In genomic region chr1:37808369-37809319, GRCh38 we compare ENCODE assay signal across 2 cellular contexts.
TF ChIP-seq lines count a peak whose summit lies in the region.

No MANE protein-coding gene starts in this region.

TF ChIP-seq in A549, 52 proteins besides CTCF, POLR2A, EP300 and RAD21:
- no peak for TF ChIP-seq CBX8 (IDR thresholded peaks at IDR 0.05)
- peak; percentile 19 for TF ChIP-seq PHF8 (IDR thresholded peaks at IDR 0.05; ENCODE audit: borderline replicate concordance, low read depth)

TF ChIP-seq in HepG2, 621 proteins besides CTCF, POLR2A, EP300 and RAD21 (continues in another document):
- TF ChIP-seq ZNF761 (CRISPR knock-in tag; conservative IDR thresholded peaks at IDR 0.05) (0 out of 2 replicates have a peak, but pooled peaks have one; percentile 65), SAP130 (CRISPR knock-in tag; IDR thresholded peaks at IDR 0.05; ENCODE audit: low read depth) (peak; percentile 64), ATF7-NPFF (CRISPR knock-in tag; IDR thresholded peaks at IDR 0.05; ENCODE audit: low read depth) (0 out of 2 replicates have a peak, but pooled peaks have one; percentile 27), ZBTB2 (CRISPR knock-in tag; IDR thresholded peaks at IDR 0.05; ENCODE audit: low read depth) (0 out of 2 replicates have a peak, but pooled peaks have one; percentile 27), ZNF615 (CRISPR knock-in tag; IDR thresholded peaks at IDR 0.05; ENCODE audit: borderline replicate concordance) (no peak), ZIK1 (CRISPR knock-in tag; IDR thresholded peaks at IDR 0.05; ENCODE audit: borderline replicate concordance, low read depth) (no peak), ZNF318 (CRISPR knock-in tag; IDR thresholded peaks at IDR 0.05) (no peak), BRCA1 (CRISPR knock-in tag; IDR thresholded peaks at IDR 0.05) (no peak), ZNF343 (CRISPR knock-in tag; IDR thresholded peaks at IDR 0.05) (peak; percentile 74), DBP (CRISPR knock-in tag; IDR thresholded peaks at IDR 0.05; ENCODE audit: not compliant biosample characterization) (no peak), ZC3H4 (CRISPR knock-in tag; IDR thresholded peaks at IDR 0.05; ENCODE audit: borderline replicate concordance) (no peak), ZBTB20 (CRISPR knock-in tag; IDR thresholded peaks at IDR 0.05; ENCODE audit: borderline replicate concordance, low read depth) (no peak; the same call in 1 of the 2 replicates), HMGXB4 (CRISPR knock-in tag; IDR thresholded peaks at IDR 0.05; ENCODE audit: borderline replicate concordance in 1 of 2, low read depth in 1 of 2) (peak in 1 of 2 experiments; percentile 45; a peak in 1 of 4 replicates), ZBTB46 (CRISPR knock-in tag; IDR thresholded peaks at IDR 0.05; ENCODE audit: borderline replicate concordance) (0 out of 2 replicates have a peak, but pooled peaks have one; percentile 31), ZNF510 (CRISPR knock-in tag; IDR thresholded peaks at IDR 0.05; ENCODE audit: low read depth) (no peak), ZNF639 (CRISPR knock-in tag; conservative IDR thresholded peaks at IDR 0.05) (peak; percentile 61), TBX2 (CRISPR knock-in tag; IDR thresholded peaks at IDR 0.05; ENCODE audit: borderline replicate concordance) (no peak), ZNF18 (CRISPR knock-in tag; IDR thresholded peaks at IDR 0.05; ENCODE audit: insufficient replicate concordance) (no peak), RARA (CRISPR knock-in tag; IDR thresholded peaks at IDR 0.05) (no peak), SMAD9 (CRISPR knock-in tag; IDR thresholded peaks at IDR 0.05) (no peak), ZNF777 (CRISPR knock-in tag; IDR thresholded peaks at IDR 0.05) (peak; percentile 77), NR0B2 (CRISPR knock-in tag; IDR thresholded peaks at IDR 0.05) (no peak), ZNF251 (CRISPR knock-in tag; IDR thresholded peaks at IDR 0.05) (no peak), CC2D1A (CRISPR knock-in tag; IDR thresholded peaks at IDR 0.05) (no peak), MXD4 (CRISPR knock-in tag; IDR thresholded peaks at IDR 0.05) (0 out of 2 replicates have a peak, but pooled peaks have one; percentile 9), MYC (CRISPR knock-in tag; IDR thresholded peaks at IDR 0.05; ENCODE audit: borderline replicate concordance) (peak; percentile 14; the same call in 1 of the 2 replicates), TEAD2 (CRISPR knock-in tag; IDR thresholded peaks at IDR 0.05) (no peak), ZNF629 (CRISPR knock-in tag; conservative IDR thresholded peaks at IDR 0.05) (no peak), NR2F1 (CRISPR knock-in tag; IDR thresholded peaks at IDR 0.05) (no peak), ZNF766 (CRISPR knock-in tag; IDR thresholded peaks at IDR 0.05; ENCODE audit: borderline replicate concordance) (no peak), ZNF24 (IDR thresholded peaks at IDR 0.05) (no peak), PATZ1 (CRISPR knock-in tag; IDR thresholded peaks at IDR 0.05) (peak; percentile 65), HOXA3 (CRISPR knock-in tag; IDR thresholded peaks at IDR 0.05) (no peak; the same call in 1 of the 2 replicates), NBN (conservative IDR thresholded peaks at IDR 0.05) (no peak), MAFK (conservative IDR thresholded peaks at IDR 0.05 in 1 of 2, IDR thresholded peaks at IDR 0.05 in 1 of 2; ENCODE audit: low read length in 2 of 2) (no peak), ZNF383 (CRISPR knock-in tag; IDR thresholded peaks at IDR 0.05; ENCODE audit: borderline replicate concordance) (no peak), ZNF225 (CRISPR knock-in tag; IDR thresholded peaks at IDR 0.05) (no peak), ZSCAN29 (CRISPR knock-in tag; conservative IDR thresholded peaks at IDR 0.05) (0 out of 2 replicates have a peak, but pooled peaks have one; percentile 64), ZSCAN20 (CRISPR knock-in tag; IDR thresholded peaks at IDR 0.05; ENCODE audit: borderline replicate concordance) (no peak), TMF1 (CRISPR knock-in tag; IDR thresholded peaks at IDR 0.05; ENCODE audit: low read depth) (no peak), AHR (CRISPR knock-in tag; IDR thresholded peaks at IDR 0.05) (0 out of 2 replicates have a peak, but pooled peaks have one; percentile 44), ZNF10 (CRISPR knock-in tag; IDR thresholded peaks at IDR 0.05; ENCODE audit: borderline replicate concordance, low read depth) (no peak), FOSL2 (CRISPR knock-in tag; IDR thresholded peaks at IDR 0.05) (no peak)
